In the genomic region with DNA sequence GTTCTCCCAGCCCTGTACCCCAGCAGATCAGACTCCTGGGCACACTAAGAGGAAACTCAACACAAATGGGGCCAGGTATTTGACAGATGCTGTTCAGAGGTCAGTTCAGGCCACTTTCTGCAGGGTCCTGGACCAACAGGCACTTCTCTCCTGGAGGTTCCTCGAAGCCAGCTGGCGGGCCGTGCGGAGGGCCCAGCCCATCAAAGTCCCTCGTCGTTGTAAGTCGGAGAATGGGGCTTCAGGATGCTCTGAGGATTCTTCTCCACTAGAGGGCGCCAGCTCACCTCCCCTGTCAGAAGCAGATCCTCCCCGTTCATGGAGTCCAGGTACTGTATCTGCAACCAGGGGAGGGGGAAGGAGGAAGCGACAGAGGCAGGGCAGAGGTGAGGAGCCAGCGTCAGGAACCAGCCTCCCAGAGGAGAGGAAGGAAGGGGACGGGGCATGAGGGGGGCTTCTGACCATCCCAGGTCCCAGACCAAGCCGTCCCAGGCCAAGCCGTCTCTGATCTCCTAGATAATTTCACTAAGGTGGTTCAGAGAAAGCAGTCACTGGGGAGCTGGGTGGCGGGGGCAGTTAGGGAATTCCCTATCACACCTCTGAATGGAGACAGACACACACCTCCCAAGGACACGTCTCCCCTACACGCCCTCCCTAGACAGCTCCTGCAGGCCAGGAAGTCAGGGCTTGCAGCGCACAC, we compare ENCODE assay signal across 9 cellular contexts. TPM values are rescaled to one million over a fixed set of nuclear protein-coding genes. Genes with fewer than 3 reads are reported as not detected.
DNase-seq lines count a peak whose midpoint lies in the region; TF ChIP-seq lines count a peak whose summit lies in the region.
"Had no signal": no experiment of that assay in that cellular context is flagged by ENCODE, and none has a peak within 500 bp of the region (broad histone marks: within the 10 kb centered on the region; RNA-seq: fewer than 3 reads in every experiment).

No MANE protein-coding gene starts in this region.

- H3K36me3 Mint-ChIP-seq in osteocyte (ENCODE audit: unreplicated experiment) = no peaks in the 10 kb centered on the region

- no peak overlapping the region for H3K4me3 ChIP-seq in SJSA1
- no peak overlapping the region for H3K4me3 ChIP-seq in thyroid gland (replicated peaks in 1 of 3)
- H3K4me3 ChIP-seq: BLaER1 treated with 17β-estradiol and CSF1 and Interleukin-3, amounts not matched to agents 10 nM and 100 nM had no signal

- no peak for TF ChIP-seq POLR2A in thyroid gland (IDR thresholded peaks at IDR 0.05)

- intact Hi-C loops in thyroid gland (cut with DNase I) = loop anchor here (2.0 kb wide), 1 partner anchor 135 kb away; the partner anchor contains the start of gene GDF5

- peaks cover 70% of the 10 kb centered on the region for H3K4me1 ChIP-seq in SJSA1 (replicated peaks)
- H3K4me1 ChIP-seq in thyroid gland = peaks cover 17 to 35% of the 10 kb centered on the region in 2 donors

- H3K9me3 Mint-ChIP-seq in osteocyte (ENCODE audit: unreplicated experiment) = no peaks in the 10 kb centered on the region

- peak; percentile 82 for DNase-seq in activated gamma-delta T cell treated with Interleukin-2 at 50 U/mL for 16 hours
- DNase-seq in activated gamma-delta T cell (lab: John Stamatoyannopoulos, UW) = no peak
- peak; percentile 91 for DNase-seq in NAMALWA (ENCODE audit: low spot score)
- DNase-seq in SJSA1 (ENCODE audit: low read depth in 1 of 2, low spot score in 2 of 2) = peak; percentile 84 to 88
- DNase-seq in activated gamma-delta T cell treated with anti-CD3 and anti-CD28 coated beads, Interleukin-2, amount 50 U/mL, for 16 hours (ENCODE audit: low read depth) = peak; percentile 78
- DNase-seq in germinal center (ENCODE audit: low spot score) = peak; percentile 89
- DNase-seq in osteocyte (ENCODE audit: extremely low spot score, unreplicated experiment) = peak; percentile 94
- peak; percentile 81 to 84 for DNase-seq in thyroid gland

- no peak overlapping the region for H3K4me3 Mint-ChIP-seq in osteocyte (ENCODE audit: unreplicated experiment)

- H3K27me3 Mint-ChIP-seq in osteocyte (ENCODE audit: unreplicated experiment) = no peaks in the 10 kb centered on the region

- no peaks in the 10 kb centered on the region for H3K27me3 ChIP-seq in SJSA1 (replicated peaks)
- no peaks in the 10 kb centered on the region for H3K27me3 ChIP-seq in thyroid gland
- H3K27me3 ChIP-seq: BLaER1 treated with 17β-estradiol and CSF1 and Interleukin-3, amounts not matched to agents 10 nM and 100 nM had no signal

- 29 to 34% methylated on average over 17 of the region's 18 CpGs for WGBS in thyroid gland, 2 donors

- TF ChIP-seq CTCF in osteocyte (IDR thresholded peaks at IDR 0.05) (peak; percentile 92), thyroid gland (IDR thresholded peaks at IDR 0.05) (peak; percentile 72 to 95 (median 89))

- H3K36me3 ChIP-seq in SJSA1 (peaks cover 9% of the 10 kb centered on the region; the same call in 1 of the 2 replicates), thyroid gland (no peaks in the 10 kb centered on the region)

- H3K27ac ChIP-seq in SJSA1 (peak overlapping the region; percentile 84; the same call in 1 of the 2 replicates), thyroid gland (no peak overlapping the region)

- H3K27ac Mint-ChIP-seq in osteocyte (ENCODE audit: unreplicated experiment) = peak overlapping the region; percentile 99

- peaks cover 76% of the 10 kb centered on the region for H3K4me1 Mint-ChIP-seq in osteocyte (ENCODE audit: unreplicated experiment)

- H3K9me3 ChIP-seq in SJSA1 (replicated peaks) (no peaks in the 10 kb centered on the region), thyroid gland (no peaks in the 10 kb centered on the region)
- H3K9me3 ChIP-seq: BLaER1 treated with 17β-estradiol and CSF1 and Interleukin-3, amounts not matched to agents 10 nM and 100 nM had no signal

RNA-seq across cellular contexts. Expression of gene FAM83C, which starts 11.7 kb away (rescaled TPM):
- not detected in 2 replicates for total RNA-seq in SJSA1 (2014; rRNA removed; shearing (Covaris generic))
- total RNA-seq in osteocyte (not detected in 2 replicates), thyroid gland (not detected)

RNA-seq across cellular contexts. Expression of gene EIF6, which starts 19.3 kb away (rescaled TPM):
- 118 and 155 TPM in 2 replicates for total RNA-seq in SJSA1 (2014; rRNA removed; shearing (Covaris generic))
- total RNA-seq in osteocyte (131 and 136 TPM in 2 replicates), thyroid gland (10 to 100 TPM; 30.3 to 94.2 (median 65.7) TPM)

RNA-seq across cellular contexts. Expression of gene MMP24OS, which starts 26.0 kb away (rescaled TPM):
- total RNA-seq in SJSA1 (2014; rRNA removed; shearing (Covaris generic)) = 18.5 and 19.1 TPM in 2 replicates
- total RNA-seq in osteocyte (118 and 120 TPM in 2 replicates), thyroid gland (10 to 100 TPM; 18.3 to 40.3 (median 28.8) TPM)
